Comparison of ENCODE assay signal across 9 cellular contexts in genomic region chr1:16727190-16728111, GRCh38.
DNase-seq lines count a peak whose midpoint lies in the region; ATAC-seq and TF ChIP-seq lines count a peak whose summit lies in the region.
"Had no signal": no experiment of that assay in that cellular context is flagged by ENCODE, and none has a peak within 500 bp of the region (broad histone marks: within the 10 kb centered on the region; RNA-seq: fewer than 3 reads in every experiment).

No MANE protein-coding gene starts in this region.

- H3K4me3 ChIP-seq in WERI-Rb-1 (ENCODE audit: low read depth, low read length): no peak overlapping the region
- H3K4me3 ChIP-seq: uterus had no signal

- peaks cover 6% of the 10 kb centered on the region for H3K9me3 ChIP-seq in WERI-Rb-1 (ENCODE audit: severe bottlenecking)
- H3K9me3 ChIP-seq: uterus had no signal

- no peak for TF ChIP-seq RAD21 in Ishikawa (IDR thresholded peaks at IDR 0.05; ENCODE audit: low read depth)

- H3K4me3 Mint-ChIP-seq in effector memory CD8-positive, alpha-beta T cell: no peak overlapping the region

- H3K27me3 Mint-ChIP-seq in effector memory CD8-positive, alpha-beta T cell: no peaks in the 10 kb centered on the region

- no peaks in the 10 kb centered on the region for H3K36me3 ChIP-seq in WERI-Rb-1
- H3K36me3 ChIP-seq: uterus had no signal

- peaks cover 3% of the 10 kb centered on the region for H3K27me3 ChIP-seq in WERI-Rb-1 (ENCODE audit: insufficient read depth, low read depth, severe bottlenecking)

- no peak overlapping the region for H3K27ac Mint-ChIP-seq in effector memory CD8-positive, alpha-beta T cell

- no peak for TF ChIP-seq CTCF in WERI-Rb-1 (IDR thresholded peaks at IDR 0.05; ENCODE audit: low read depth, low read length)

- ATAC-seq in effector memory CD8-positive, alpha-beta T cell (replicated peaks): peak; percentile 55
- ATAC-seq in HG02759 (IDR thresholded peaks at IDR 0.05; ENCODE audit: unreplicated experiment) (no peak), HG03520 (IDR thresholded peaks at IDR 0.05; ENCODE audit: unreplicated experiment) (no peak), GM18517 (IDR thresholded peaks at IDR 0.05; ENCODE audit: unreplicated experiment) (no peak)

- no peaks in the 10 kb centered on the region for H3K9me3 Mint-ChIP-seq in effector memory CD8-positive, alpha-beta T cell

- no peaks in the 10 kb centered on the region for H3K4me1 Mint-ChIP-seq in effector memory CD8-positive, alpha-beta T cell (ENCODE audit: low read depth in 2 of 2)

- DNase-seq in ELF-1 (ENCODE audit: low read depth, low spot score) (peak; percentile 81), WERI-Rb-1 (peak; percentile 16), pons (ENCODE audit: low spot score) (peak; percentile 62)
- DNase-seq in effector memory CD8-positive, alpha-beta T cell: peak in 2 of 3 experiments; percentile 37 to 51

- H3K27ac ChIP-seq in WERI-Rb-1: no peak overlapping the region
- H3K27ac ChIP-seq: uterus had no signal

- H3K36me3 Mint-ChIP-seq in effector memory CD8-positive, alpha-beta T cell (ENCODE audit: insufficient read depth): no peaks in the 10 kb centered on the region

- peak; percentile 20; the same call in 1 of the 2 replicates for TF ChIP-seq EP300 in Ishikawa (IDR thresholded peaks at IDR 0.05; ENCODE audit: borderline replicate concordance)

TF ChIP-seq in Ishikawa, 13 proteins besides CTCF, POLR2A, EP300 and RAD21:
- 0 out of 2 replicates have a peak, but pooled peaks have one; percentile 20 for TF ChIP-seq YY1 (IDR thresholded peaks at IDR 0.05; ENCODE audit: low read depth)
- TF ChIP-seq FOXM1 (IDR thresholded peaks at IDR 0.05; ENCODE audit: borderline replicate concordance, low read depth): 0 out of 2 replicates have a peak, but pooled peaks have one; percentile 9
- TF ChIP-seq, protein P1, sequence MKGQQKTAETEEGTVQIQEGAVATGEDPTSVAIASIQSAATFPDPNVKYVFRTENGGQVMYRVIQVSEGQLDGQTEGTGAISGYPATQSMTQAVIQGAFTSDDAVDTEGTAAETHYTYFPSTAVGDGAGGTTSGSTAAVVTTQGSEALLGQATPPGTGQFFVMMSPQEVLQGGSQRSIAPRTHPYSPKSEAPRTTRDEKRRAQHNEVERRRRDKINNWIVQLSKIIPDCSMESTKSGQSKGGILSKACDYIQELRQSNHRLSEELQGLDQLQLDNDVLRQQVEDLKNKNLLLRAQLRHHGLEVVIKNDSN (IDR thresholded peaks at IDR 0.05): peak; percentile 27; the same call in 1 of the 2 replicates
- TF ChIP-seq CREB1 (IDR thresholded peaks at IDR 0.05; ENCODE audit: low read depth): no peak
- peak; percentile 42; the same call in 1 of the 2 replicates for TF ChIP-seq ZBTB7A (IDR thresholded peaks at IDR 0.05; ENCODE audit: low read depth)
- peak; percentile 66; the same call in 1 of the 2 replicates for TF ChIP-seq TCF12 (IDR thresholded peaks at IDR 0.05; ENCODE audit: low read depth)
- TF ChIP-seq CEBPB (IDR thresholded peaks at IDR 0.05): 0 out of 2 replicates have a peak, but pooled peaks have one; percentile 21
- no peak for TF ChIP-seq TAF1 (IDR thresholded peaks at IDR 0.05; ENCODE audit: low read depth)
- TF ChIP-seq, protein P2, sequence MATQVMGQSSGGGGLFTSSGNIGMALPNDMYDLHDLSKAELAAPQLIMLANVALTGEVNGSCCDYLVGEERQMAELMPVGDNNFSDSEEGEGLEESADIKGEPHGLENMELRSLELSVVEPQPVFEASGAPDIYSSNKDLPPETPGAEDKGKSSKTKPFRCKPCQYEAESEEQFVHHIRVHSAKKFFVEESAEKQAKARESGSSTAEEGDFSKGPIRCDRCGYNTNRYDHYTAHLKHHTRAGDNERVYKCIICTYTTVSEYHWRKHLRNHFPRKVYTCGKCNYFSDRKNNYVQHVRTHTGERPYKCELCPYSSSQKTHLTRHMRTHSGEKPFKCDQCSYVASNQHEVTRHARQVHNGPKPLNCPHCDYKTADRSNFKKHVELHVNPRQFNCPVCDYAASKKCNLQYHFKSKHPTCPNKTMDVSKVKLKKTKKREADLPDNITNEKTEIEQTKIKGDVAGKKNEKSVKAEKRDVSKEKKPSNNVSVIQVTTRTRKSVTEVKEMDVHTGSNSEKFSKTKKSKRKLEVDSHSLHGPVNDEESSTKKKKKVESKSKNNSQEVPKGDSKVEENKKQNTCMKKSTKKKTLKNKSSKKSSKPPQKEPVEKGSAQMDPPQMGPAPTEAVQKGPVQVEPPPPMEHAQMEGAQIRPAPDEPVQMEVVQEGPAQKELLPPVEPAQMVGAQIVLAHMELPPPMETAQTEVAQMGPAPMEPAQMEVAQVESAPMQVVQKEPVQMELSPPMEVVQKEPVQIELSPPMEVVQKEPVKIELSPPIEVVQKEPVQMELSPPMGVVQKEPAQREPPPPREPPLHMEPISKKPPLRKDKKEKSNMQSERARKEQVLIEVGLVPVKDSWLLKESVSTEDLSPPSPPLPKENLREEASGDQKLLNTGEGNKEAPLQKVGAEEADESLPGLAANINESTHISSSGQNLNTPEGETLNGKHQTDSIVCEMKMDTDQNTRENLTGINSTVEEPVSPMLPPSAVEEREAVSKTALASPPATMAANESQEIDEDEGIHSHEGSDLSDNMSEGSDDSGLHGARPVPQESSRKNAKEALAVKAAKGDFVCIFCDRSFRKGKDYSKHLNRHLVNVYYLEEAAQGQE (IDR thresholded peaks at IDR 0.05; ENCODE audit: low read depth): no peak
- TF ChIP-seq, protein P3, sequence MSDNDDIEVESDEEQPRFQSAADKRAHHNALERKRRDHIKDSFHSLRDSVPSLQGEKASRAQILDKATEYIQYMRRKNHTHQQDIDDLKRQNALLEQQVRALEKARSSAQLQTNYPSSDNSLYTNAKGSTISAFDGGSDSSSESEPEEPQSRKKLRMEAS (IDR thresholded peaks at IDR 0.05): 0 out of 2 replicates have a peak, but pooled peaks have one; percentile 15
- TF ChIP-seq NFIC (IDR thresholded peaks at IDR 0.05): peak; percentile 46
- TF ChIP-seq TEAD4 (IDR thresholded peaks at IDR 0.05): peak; percentile 62
- no peak for TF ChIP-seq EGR1 (IDR thresholded peaks at IDR 0.05)

Comparison
In these comparisons a context has a peak if more than half of its experiments do, and no peak if none do; other contexts are left out.
1. DNase-seq: peak in every context shown above with its lines; median percentile 81 in ELF-1; 62 in pons; 44 in effector memory CD8-positive, alpha-beta T cell; 16 in WERI-Rb-1.